ENCODE assay signal across 9 cellular contexts in the genomic region with DNA sequence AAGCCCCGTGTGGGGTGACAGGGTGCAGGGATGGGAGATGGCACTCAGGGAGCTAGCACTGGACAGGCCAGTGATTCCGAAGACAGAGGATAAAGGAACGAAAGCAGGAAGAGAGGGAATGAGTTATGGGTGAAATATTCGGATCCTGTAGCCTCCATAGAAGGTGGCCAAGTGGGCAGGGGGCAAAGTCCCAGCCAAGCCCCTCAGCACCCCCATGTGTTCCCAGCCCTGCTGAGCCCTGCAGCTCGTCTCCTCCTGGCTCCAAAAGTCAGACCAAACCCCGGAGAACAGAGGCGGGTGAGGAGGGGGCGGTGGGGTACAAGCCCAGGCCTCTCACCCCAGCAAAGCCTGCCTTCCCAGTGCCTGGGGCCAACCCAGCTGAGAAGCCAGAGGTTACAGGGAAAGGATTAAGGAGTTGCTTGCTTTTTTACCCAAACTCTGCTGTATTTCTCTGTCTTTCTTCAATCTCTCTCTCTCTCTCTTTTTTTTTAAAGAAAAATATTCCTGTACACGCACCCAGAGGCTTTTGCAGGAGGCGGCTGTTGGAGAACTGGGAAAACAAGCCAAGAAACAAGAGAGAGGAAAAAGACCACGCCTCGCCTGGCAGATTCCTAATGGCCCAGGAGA. TPM values are rescaled to one million over a fixed set of nuclear protein-coding genes. Genes with fewer than 3 reads are reported as not detected.
DNase-seq lines count a peak whose midpoint lies in the region; ATAC-seq and TF ChIP-seq lines count a peak whose summit lies in the region.
"Had no signal": no experiment of that assay in that cellular context is flagged by ENCODE, and none has a peak within 500 bp of the region (broad histone marks: within the 10 kb centered on the region; RNA-seq: fewer than 3 reads in every experiment).

No MANE protein-coding gene starts in this region.

- H3K79me2 ChIP-seq in OCI-LY1 (ENCODE audit: insufficient read depth, low read length) = no peaks in the 10 kb centered on the region

- H3K9me3 ChIP-seq in OCI-LY1 (ENCODE audit: low read length) = peaks cover 2% of the 10 kb centered on the region; the same call in 1 of the 2 replicates
- no peaks in the 10 kb centered on the region for H3K9me3 ChIP-seq in esophagus muscularis mucosa
- H3K9me3 ChIP-seq in muscle layer of colon (ENCODE audit: low read length) = no peaks in the 10 kb centered on the region
- no peaks in the 10 kb centered on the region for H3K9me3 ChIP-seq in thoracic aorta

- TF ChIP-seq POLR2A in esophagus muscularis mucosa (IDR thresholded peaks at IDR 0.05; ENCODE audit: low read depth) = no peak

- TF ChIP-seq CTCF in OCI-LY1 (IDR thresholded peaks at IDR 0.05; ENCODE audit: low read length) (no peak), esophagus muscularis mucosa (IDR thresholded peaks at IDR 0.05) (no peak), thoracic aorta (IDR thresholded peaks at IDR 0.05) (no peak)

- no peak overlapping the region; the same call in 1 of the 2 replicates for H3K9ac ChIP-seq in OCI-LY1 (ENCODE audit: low read length)
- peak overlapping the region; percentile 41 for H3K9ac ChIP-seq in muscle layer of colon (ENCODE audit: low read length)

- no peak for DNase-seq in esophagus muscularis mucosa (ENCODE audit: extremely low spot score)
- no peak for DNase-seq in thoracic aorta (ENCODE audit: low spot score)
- no peak for DNase-seq in globus pallidus (ENCODE audit: low spot score)
- DNase-seq in SK-N-DZ (ENCODE audit: low spot score) = no peak
- no peak for DNase-seq in activated naive CD4-positive, alpha-beta T cell treated with anti-CD3 and anti-CD28 coated beads, Interleukin-2, amount 50 U/mL, for 16 hours
- DNase-seq: activated B cell treated with CpG ODN at 0.5 μM for 24 hours had no signal

- peak overlapping the region; percentile 60 for H3K27ac ChIP-seq in OCI-LY1 (ENCODE audit: low read depth, low read length, poor library complexity, severe bottlenecking)
- H3K27ac ChIP-seq in esophagus muscularis mucosa (replicated peaks in 1 of 4) = peak overlapping the region; percentile 90 to 95 (median 94)
- peak overlapping the region; percentile 94 for H3K27ac ChIP-seq in muscle layer of colon (ENCODE audit: low read depth, low read length)
- H3K27ac ChIP-seq in thoracic aorta = peak overlapping the region; percentile 93 to 94

- H3K4me3 ChIP-seq in OCI-LY1 (ENCODE audit: low read depth, low read length, poor library complexity, severe bottlenecking) = no peak overlapping the region
- peak overlapping the region; percentile 10 to 33 (median 24) for H3K4me3 ChIP-seq in esophagus muscularis mucosa
- no peak overlapping the region for H3K4me3 ChIP-seq in muscle layer of colon (ENCODE audit: low read depth in 1 of 2, low read length in 2 of 2)
- H3K4me3 ChIP-seq in thoracic aorta = peak overlapping the region; percentile 38

- no peaks in the 10 kb centered on the region for H3K9me2 ChIP-seq in OCI-LY1 (ENCODE audit: low read depth, low read length)

- H3K27me3 ChIP-seq in OCI-LY1 (ENCODE audit: insufficient read depth, low read length) = no peaks in the 10 kb centered on the region
- no peaks in the 10 kb centered on the region for H3K27me3 ChIP-seq in esophagus muscularis mucosa
- H3K27me3 ChIP-seq in muscle layer of colon (ENCODE audit: control insufficient read depth in 1 of 2, insufficient read depth in 2 of 2, low read length in 2 of 2) = no peaks in the 10 kb centered on the region
- no peaks in the 10 kb centered on the region for H3K27me3 ChIP-seq in thoracic aorta (replicated peaks; ENCODE audit: insufficient read depth)

- no peak overlapping the region for H3K4me2 ChIP-seq in OCI-LY1 (ENCODE audit: low read length)

- no peak for ATAC-seq in thoracic aorta (ENCODE audit: insufficient number of reproducible peaks, low FRiP score, low read depth)
- ATAC-seq in GM21381 (IDR thresholded peaks at IDR 0.05; ENCODE audit: unreplicated experiment) = no peak

- H3K4me1 ChIP-seq in OCI-LY1 (ENCODE audit: insufficient read depth, low read length, severe bottlenecking) (peaks cover 40% of the 10 kb centered on the region), esophagus muscularis mucosa (peaks cover 27 to 41% (median 30%) of the 10 kb centered on the region in 4 donors), muscle layer of colon (ENCODE audit: insufficient read depth, low read length) (peaks cover 21% of the 10 kb centered on the region), thoracic aorta (ENCODE audit: control insufficient read depth in 1 of 2, low read depth in 2 of 2) (peaks cover 11 to 28% of the 10 kb centered on the region in 2 donors)

- H3K36me3 ChIP-seq in OCI-LY1 (ENCODE audit: insufficient read depth, low read length) = no peaks in the 10 kb centered on the region
- no peaks in the 10 kb centered on the region for H3K36me3 ChIP-seq in esophagus muscularis mucosa
- no peaks in the 10 kb centered on the region for H3K36me3 ChIP-seq in muscle layer of colon (ENCODE audit: insufficient read depth, low read length)
- H3K36me3 ChIP-seq in thoracic aorta = no peaks in the 10 kb centered on the region

- H3F3A ChIP-seq in OCI-LY1 (ENCODE audit: insufficient read depth, low read length) = no peaks in the 10 kb centered on the region

- no peak overlapping the region for H2AFZ ChIP-seq in OCI-LY1 (ENCODE audit: low read length)

- intact Hi-C loops in esophagus muscularis mucosa (cut with DNase I) = no loop called here

- no peaks in the 10 kb centered on the region for H4K20me1 ChIP-seq in OCI-LY1 (ENCODE audit: insufficient read depth, low read length)

- TF ChIP-seq EP300 in esophagus muscularis mucosa (IDR thresholded peaks at IDR 0.05) = no peak

- WGBS in esophagus muscularis mucosa = 31% methylated on average over 11 of the region's 12 CpGs

RNA-seq across cellular contexts. Expression of a gene that starts 14.1 kb away (rescaled TPM):
- total RNA-seq in esophagus muscularis mucosa (100 to 1,000 TPM in 2 of 4 donors, 10 to 100 TPM in 2; 78.5 to 141 (median 101) TPM), thoracic aorta (10 to 100 TPM; 60.1 to 83.7 TPM)
- 11.3 and 12.4 TPM in 2 replicates for polyA plus RNA-seq in SK-N-DZ (2014; cell fraction: cytosol; rRNA removed)
- polyA plus RNA-seq in SK-N-DZ (2014; cell fraction: nucleus; rRNA removed) = 4.1 and 10.3 TPM in 2 replicates

Comparison
In these comparisons a context has a peak if more than half of its experiments do, and no peak if none do; other contexts are left out.
1. H3K4me3 ChIP-seq: peak in esophagus muscularis mucosa (4 of 4) and thoracic aorta (single experiment); none in OCI-LY1 (single experiment) and muscle layer of colon (0 of 2).
2. Peak in every context shown above with its lines, with median percentiles within 50 percentile points of each other: H3K27ac ChIP-seq.